ENCODE assay signal across 19 cellular contexts in the genomic region with DNA sequence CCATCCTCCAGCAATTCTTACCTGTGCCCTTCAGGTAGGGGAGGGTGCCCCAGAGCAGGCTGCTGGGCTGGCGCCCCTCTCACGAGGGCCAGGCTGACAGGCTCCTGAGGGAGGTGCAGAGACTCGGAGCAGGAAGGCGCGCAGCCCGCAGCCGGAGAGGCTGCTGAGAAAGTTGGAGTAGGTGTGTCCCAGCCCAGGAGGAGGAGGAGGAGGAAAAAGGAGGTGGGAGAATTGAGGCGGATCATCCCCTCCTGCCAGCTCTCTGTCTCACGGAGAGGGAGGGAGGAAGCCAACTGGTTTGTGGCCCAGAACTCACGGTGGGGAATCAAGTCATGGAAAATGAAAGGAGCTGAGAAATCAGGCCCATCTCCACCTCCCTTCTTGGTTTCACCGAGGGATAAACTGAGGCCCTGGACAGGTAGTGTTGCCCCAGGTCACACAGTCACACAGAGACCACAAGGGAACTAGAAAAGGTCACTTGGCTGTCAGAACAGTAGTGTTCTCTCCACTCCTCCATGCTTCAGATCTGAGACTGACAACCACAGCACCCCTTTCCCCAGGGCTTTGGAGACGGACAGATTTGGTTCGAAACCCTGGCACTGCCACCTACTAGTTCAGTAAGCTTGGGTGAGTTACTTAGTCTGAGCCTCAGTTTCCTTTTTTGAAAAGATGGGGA. TPM values are rescaled to one million over a fixed set of nuclear protein-coding genes. Genes with fewer than 3 reads are reported as not detected.
DNase-seq lines count a peak whose midpoint lies in the region; ATAC-seq and TF ChIP-seq lines count a peak whose summit lies in the region.
"Had no signal": no experiment of that assay in that cellular context is flagged by ENCODE, and none has a peak within 500 bp of the region (broad histone marks: within the 10 kb centered on the region; RNA-seq: fewer than 3 reads in every experiment).

A gene with protein sequence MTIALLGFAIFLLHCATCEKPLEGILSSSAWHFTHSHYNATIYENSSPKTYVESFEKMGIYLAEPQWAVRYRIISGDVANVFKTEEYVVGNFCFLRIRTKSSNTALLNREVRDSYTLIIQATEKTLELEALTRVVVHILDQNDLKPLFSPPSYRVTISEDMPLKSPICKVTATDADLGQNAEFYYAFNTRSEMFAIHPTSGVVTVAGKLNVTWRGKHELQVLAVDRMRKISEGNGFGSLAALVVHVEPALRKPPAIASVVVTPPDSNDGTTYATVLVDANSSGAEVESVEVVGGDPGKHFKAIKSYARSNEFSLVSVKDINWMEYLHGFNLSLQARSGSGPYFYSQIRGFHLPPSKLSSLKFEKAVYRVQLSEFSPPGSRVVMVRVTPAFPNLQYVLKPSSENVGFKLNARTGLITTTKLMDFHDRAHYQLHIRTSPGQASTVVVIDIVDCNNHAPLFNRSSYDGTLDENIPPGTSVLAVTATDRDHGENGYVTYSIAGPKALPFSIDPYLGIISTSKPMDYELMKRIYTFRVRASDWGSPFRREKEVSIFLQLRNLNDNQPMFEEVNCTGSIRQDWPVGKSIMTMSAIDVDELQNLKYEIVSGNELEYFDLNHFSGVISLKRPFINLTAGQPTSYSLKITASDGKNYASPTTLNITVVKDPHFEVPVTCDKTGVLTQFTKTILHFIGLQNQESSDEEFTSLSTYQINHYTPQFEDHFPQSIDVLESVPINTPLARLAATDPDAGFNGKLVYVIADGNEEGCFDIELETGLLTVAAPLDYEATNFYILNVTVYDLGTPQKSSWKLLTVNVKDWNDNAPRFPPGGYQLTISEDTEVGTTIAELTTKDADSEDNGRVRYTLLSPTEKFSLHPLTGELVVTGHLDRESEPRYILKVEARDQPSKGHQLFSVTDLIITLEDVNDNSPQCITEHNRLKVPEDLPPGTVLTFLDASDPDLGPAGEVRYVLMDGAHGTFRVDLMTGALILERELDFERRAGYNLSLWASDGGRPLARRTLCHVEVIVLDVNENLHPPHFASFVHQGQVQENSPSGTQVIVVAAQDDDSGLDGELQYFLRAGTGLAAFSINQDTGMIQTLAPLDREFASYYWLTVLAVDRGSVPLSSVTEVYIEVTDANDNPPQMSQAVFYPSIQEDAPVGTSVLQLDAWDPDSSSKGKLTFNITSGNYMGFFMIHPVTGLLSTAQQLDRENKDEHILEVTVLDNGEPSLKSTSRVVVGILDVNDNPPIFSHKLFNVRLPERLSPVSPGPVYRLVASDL (N-terminal part only) (minus strand): TSS at position 188 of the 676 bp plus-strand sequence. CDS start 22,400 bp downstream, outside the sequence.

- no peak for TF ChIP-seq POLR2A in transverse colon (IDR thresholded peaks at IDR 0.05)

- WGBS in transverse colon (ENCODE audit: low coverage in 1 of 2), 2 donors: 42 to 56% methylated on average over 7 to 12 of the region's 13 CpGs

- H3K9me3 Mint-ChIP-seq in activated naive CD8-positive, alpha-beta T cell treated with anti-CD3 and anti-CD28 coated beads, Interleukin-2, amount 50 U/mL, for 24 hours: no peaks in the 10 kb centered on the region
- no peaks in the 10 kb centered on the region for H3K9me3 Mint-ChIP-seq in activated naive CD8-positive, alpha-beta T cell treated with anti-CD3 and anti-CD28 coated beads for 36 hours
- no peaks in the 10 kb centered on the region for H3K9me3 Mint-ChIP-seq in nephron

- no peak within 1 kb of the TSS for H3K4me3 Mint-ChIP-seq in activated naive CD8-positive, alpha-beta T cell treated with anti-CD3 and anti-CD28 coated beads, Interleukin-2, amount 50 U/mL, for 24 hours
- no peak within 1 kb of the TSS for H3K4me3 Mint-ChIP-seq in activated naive CD8-positive, alpha-beta T cell treated with anti-CD3 and anti-CD28 coated beads for 36 hours
- peak within 1 kb of the TSS; percentile 62 to 71 (median 67) for H3K4me3 Mint-ChIP-seq in nephron

- TF ChIP-seq CTCF in nephron (IDR thresholded peaks at IDR 0.05; ENCODE audit: unreplicated experiment in 3 of 3) (no peak), transverse colon (IDR thresholded peaks at IDR 0.05) (no peak), GM13976 (IDR thresholded peaks at IDR 0.05; ENCODE audit: borderline replicate concordance, control extremely low read depth, extremely low read depth, insufficient read depth, missing control alignments) (no peak)

- H3K27me3 Mint-ChIP-seq in activated naive CD8-positive, alpha-beta T cell treated with anti-CD3 and anti-CD28 coated beads, Interleukin-2, amount 50 U/mL, for 24 hours: no peaks in the 10 kb centered on the region
- H3K27me3 Mint-ChIP-seq in activated naive CD8-positive, alpha-beta T cell treated with anti-CD3 and anti-CD28 coated beads for 36 hours: no peaks in the 10 kb centered on the region
- H3K27me3 Mint-ChIP-seq in nephron (ENCODE audit: low read depth): peaks cover 19% of the 10 kb centered on the region

- peak; percentile 64 for ATAC-seq in activated naive CD8-positive, alpha-beta T cell treated with anti-CD3 and anti-CD28 coated beads, Interleukin-2, amount 50 U/mL, for 24 hours
- ATAC-seq in esophagus mucosa: peak; percentile 81
- ATAC-seq: HCT116, K562, SK-N-SH treated with all-trans-retinoic acid at 6 μM for 48 hours had no signal

- H3K27ac ChIP-seq in transverse colon: no peak within 1 kb of the TSS
- H3K27ac ChIP-seq: C4-2B, neutrophil, stomach had no signal

- H3K36me3 Mint-ChIP-seq in activated naive CD8-positive, alpha-beta T cell treated with anti-CD3 and anti-CD28 coated beads, Interleukin-2, amount 50 U/mL, for 24 hours (ENCODE audit: low read depth): no peaks in the 10 kb centered on the region
- H3K36me3 Mint-ChIP-seq in activated naive CD8-positive, alpha-beta T cell treated with anti-CD3 and anti-CD28 coated beads for 36 hours: no peaks in the 10 kb centered on the region
- no peaks in the 10 kb centered on the region for H3K36me3 Mint-ChIP-seq in nephron (ENCODE audit: low read depth)

- intact Hi-C loops in transverse colon (cut with DNase I; ENCODE audit: low total_unique reads): no loop called here

- no peaks in the 10 kb centered on the region for H3K4me1 ChIP-seq in transverse colon
- H3K4me1 ChIP-seq: stomach had no signal

- no peaks in the 10 kb centered on the region for H3K27me3 ChIP-seq in transverse colon
- H3K27me3 ChIP-seq: neutrophil had no signal

- H3K4me1 Mint-ChIP-seq in activated naive CD8-positive, alpha-beta T cell treated with anti-CD3 and anti-CD28 coated beads, Interleukin-2, amount 50 U/mL, for 24 hours: no peaks in the 10 kb centered on the region
- H3K4me1 Mint-ChIP-seq in activated naive CD8-positive, alpha-beta T cell treated with anti-CD3 and anti-CD28 coated beads for 36 hours: peaks cover 2% of the 10 kb centered on the region
- peaks cover 39% of the 10 kb centered on the region for H3K4me1 Mint-ChIP-seq in nephron

- DNase-seq in activated naive CD8-positive, alpha-beta T cell treated with anti-CD3 and anti-CD28 coated beads, Interleukin-2, amount 50 U/mL, for 24 hours: no peak
- DNase-seq in activated naive CD8-positive, alpha-beta T cell treated with anti-CD3 and anti-CD28 coated beads for 36 hours: no peak
- DNase-seq in ureter (ENCODE audit: low spot score): peak; percentile 66
- no peak for DNase-seq in SW480 (ENCODE audit: low spot score)
- no peak for DNase-seq in transverse colon
- no peak for DNase-seq in GM13976 (ENCODE audit: low spot score)
- DNase-seq: 8988T; activated effector memory CD4-positive, alpha-beta T cell treated with Interleukin-2 at 50 U/mL for 16 hours; DND-41; small intestine; stomach had no signal

- in situ Hi-C loops in transverse colon (cut with MboI; ENCODE audit: low pct_ligation_motif_present in 1 of 4, low pct_unique_long_range_greater_than_20kb in 1 of 4, low sequenced_read_pairs in 3 of 4): no loop called here
- in situ Hi-C loops in GM13976 (cut with MboI; ENCODE audit: low sequenced_read_pairs, unreplicated experiment): no loop called here

- no peak within 1 kb of the TSS for H3K4me3 ChIP-seq in transverse colon
- H3K4me3 ChIP-seq: K562, stomach had no signal

- no peak within 1 kb of the TSS for H3K27ac Mint-ChIP-seq in activated naive CD8-positive, alpha-beta T cell treated with anti-CD3 and anti-CD28 coated beads, Interleukin-2, amount 50 U/mL, for 24 hours
- H3K27ac Mint-ChIP-seq in activated naive CD8-positive, alpha-beta T cell treated with anti-CD3 and anti-CD28 coated beads for 36 hours: no peak within 1 kb of the TSS
- peak within 1 kb of the TSS; percentile 37 to 74 (median 60) for H3K27ac Mint-ChIP-seq in nephron

- no peaks in the 10 kb centered on the region for H3K36me3 ChIP-seq in transverse colon
- H3K36me3 ChIP-seq: neutrophil, stomach had no signal

- H3K9me3 ChIP-seq in transverse colon: no peaks in the 10 kb centered on the region
- H3K9me3 ChIP-seq: neutrophil, stomach had no signal

- no peak for TF ChIP-seq EP300 in transverse colon (IDR thresholded peaks at IDR 0.05; ENCODE audit: low read depth)

RNA-seq across cellular contexts. Expression of the gene that starts here (rescaled TPM):
- not detected for total RNA-seq in activated naive CD8-positive, alpha-beta T cell treated with anti-CD3 and anti-CD28 coated beads for 36 hours
- total RNA-seq in esophagus mucosa (82.5 TPM), ureter (65.1 TPM), transverse colon (not detected)
- total RNA-seq: dermis microvascular lymphatic vessel endothelial cell, K562 had no signal

Comparison
In these comparisons a context has a peak if more than half of its experiments do, and no peak if none do; other contexts are left out.
1. RNA of the gene that starts here (total RNA-seq): 82.5 TPM in esophagus mucosa (single experiment) and 65.1 TPM in ureter (single experiment); not detected in activated naive CD8-positive, alpha-beta T cell treated with anti-CD3 and anti-CD28 coated beads for 36 hours and not detected in transverse colon; every median in the first group is over 10 times any median in the second.
2. H3K27ac Mint-ChIP-seq: peak in nephron (3 of 3); none in activated naive CD8-positive, alpha-beta T cell treated with anti-CD3 and anti-CD28 coated beads, Interleukin-2, amount 50 U/mL, for 24 hours (single experiment) and activated naive CD8-positive, alpha-beta T cell treated with anti-CD3 and anti-CD28 coated beads for 36 hours (single experiment).
3. H3K4me3 Mint-ChIP-seq: peak in nephron (3 of 3); none in activated naive CD8-positive, alpha-beta T cell treated with anti-CD3 and anti-CD28 coated beads, Interleukin-2, amount 50 U/mL, for 24 hours (single experiment) and activated naive CD8-positive, alpha-beta T cell treated with anti-CD3 and anti-CD28 coated beads for 36 hours (single experiment).